In genomic region chr10:67912330-67912946, GRCh38 we compare ENCODE assay signal across 19 cellular contexts. TPM values are rescaled to one million over a fixed set of nuclear protein-coding genes. Genes with fewer than 3 reads are reported as not detected.
DNase-seq lines count a peak whose midpoint lies in the region; ATAC-seq, FAIRE-seq and TF ChIP-seq lines count a peak whose summit lies in the region.
"Had no signal": no experiment of that assay in that cellular context is flagged by ENCODE, and none has a peak within 500 bp of the region (broad histone marks: within the 10 kb centered on the region; RNA-seq: fewer than 3 reads in every experiment).

No MANE protein-coding gene starts in this region.

- H2AFZ ChIP-seq in astrocyte (ENCODE audit: low read depth, low read length), result no peak overlapping the region
- H2AFZ ChIP-seq: GM23338 had no signal

- no peak overlapping the region for H3K4me3 ChIP-seq in astrocyte (ENCODE audit: insufficient read depth, low read depth, low read length)
- H3K4me3 ChIP-seq: GM23338, transverse colon had no signal

- peaks cover 3% of the 10 kb centered on the region for H3K79me2 ChIP-seq in astrocyte (ENCODE audit: insufficient read depth, low read length)

- H3K36me3 ChIP-seq in astrocyte (ENCODE audit: insufficient read depth, low read length), result peaks cover 52% of the 10 kb centered on the region

- H3K9ac ChIP-seq in astrocyte (ENCODE audit: low read length), result no peak overlapping the region

- H3K9me3 ChIP-seq in astrocyte (ENCODE audit: insufficient read depth, low read depth, low read length), result no peaks in the 10 kb centered on the region
- H3K9me3 ChIP-seq: transverse colon had no signal

- TF ChIP-seq CTCF in astrocyte (IDR thresholded peaks at IDR 0.05; ENCODE audit: insufficient read depth, low read depth, low read length), result no peak
- TF ChIP-seq CTCF in progenitor cell of endocrine pancreas (IDR thresholded peaks at IDR 0.05; ENCODE audit: unreplicated experiment), result no peak

- no peak overlapping the region for H3K4me2 ChIP-seq in astrocyte (ENCODE audit: low read length)
- H3K4me2 ChIP-seq: GM23338 had no signal

- H3K4me1 ChIP-seq in astrocyte (ENCODE audit: insufficient read depth, low read length), result no peaks in the 10 kb centered on the region
- H3K4me1 ChIP-seq: transverse colon had no signal

- no peaks in the 10 kb centered on the region for H3K9me3 Mint-ChIP-seq in activated naive CD4-positive, alpha-beta T cell treated with anti-CD3 and anti-CD28 coated beads, Interleukin-2, amount 10 ng/mL, durations not matched to agents 7 days and 5 days
- H3K9me3 Mint-ChIP-seq in IgD-negative memory B cell (no peaks in the 10 kb centered on the region), astrocyte (ENCODE audit: unreplicated experiment) (no peaks in the 10 kb centered on the region), progenitor cell of endocrine pancreas (ENCODE audit: low read depth) (no peaks in the 10 kb centered on the region)
- H3K9me3 Mint-ChIP-seq: brain, GM23338, nephron had no signal

- DNase-seq in activated naive CD4-positive, alpha-beta T cell treated with anti-CD3 and anti-CD28 coated beads, Interleukin-2, amount 10 ng/mL, durations not matched to agents 7 days and 5 days, result no peak
- no peak for DNase-seq in activated naive CD4-positive, alpha-beta T cell treated with Interleukin-2 at 50 U/mL for 16 hours
- peak; percentile 81 for DNase-seq in astrocyte (ENCODE audit: low read depth)
- DNase-seq in progenitor cell of endocrine pancreas (ENCODE audit: low spot score, unreplicated experiment), result no peak
- DNase-seq in central memory CD4-positive, alpha-beta T cell, result no peak
- no peak for DNase-seq in DMS53 (lab: John Stamatoyannopoulos, UW)
- DNase-seq: hypothalamus; left ventricle myocardium superior; NCI-H2081; NCI-H748 treated with DMSO at 0.1 percent for 48 hours; right cardiac atrium; stimulated activated CD4-positive, alpha-beta T cell treated with anti-CD3 and anti-CD28 coated beads, Interleukin-2, amount 100 ng/mL, for 48 hours; stimulated activated CD8-positive, alpha-beta memory T cell treated with anti-CD3 and anti-CD28 coated beads, Interleukin-4, amount 100 ng/mL, for 48 hours; transverse colon had no signal

- H3K27me3 ChIP-seq in astrocyte (ENCODE audit: insufficient read depth, low read length), result no peaks in the 10 kb centered on the region
- H3K27me3 ChIP-seq: transverse colon had no signal

- peak overlapping the region; percentile 13 for H3K27ac Mint-ChIP-seq in activated naive CD4-positive, alpha-beta T cell treated with anti-CD3 and anti-CD28 coated beads, Interleukin-2, amount 10 ng/mL, durations not matched to agents 7 days and 5 days
- H3K27ac Mint-ChIP-seq in IgD-negative memory B cell (peak overlapping the region; percentile 3 to 80 (median 38)), astrocyte (ENCODE audit: unreplicated experiment) (no peak overlapping the region), progenitor cell of endocrine pancreas (peak overlapping the region; percentile 56)
- H3K27ac Mint-ChIP-seq: GM23338, nephron had no signal

- CTCF ChIA-PET in activated naive CD4-positive, alpha-beta T cell treated with anti-CD3 and anti-CD28 coated beads, Interleukin-2, amount 10 ng/mL, durations not matched to agents 7 days and 5 days (lab: Charles Lee), result no interaction called here

- ATAC-seq in GM18873 (IDR thresholded peaks at IDR 0.05; ENCODE audit: low FRiP score, unreplicated experiment), result no peak
- ATAC-seq: GM23338, left ventricle myocardium superior, right cardiac atrium had no signal

- H3K4me3 Mint-ChIP-seq in activated naive CD4-positive, alpha-beta T cell treated with anti-CD3 and anti-CD28 coated beads, Interleukin-2, amount 10 ng/mL, durations not matched to agents 7 days and 5 days, result no peak overlapping the region
- no peak overlapping the region for H3K4me3 Mint-ChIP-seq in IgD-negative memory B cell
- no peak overlapping the region for H3K4me3 Mint-ChIP-seq in astrocyte (ENCODE audit: unreplicated experiment)
- no peak overlapping the region for H3K4me3 Mint-ChIP-seq in progenitor cell of endocrine pancreas (ENCODE audit: low read depth)
- H3K4me3 Mint-ChIP-seq: brain, GM23338, nephron had no signal

- no peak for FAIRE-seq in astrocyte (lab: Jason Lieb, UNC)

- H4K20me1 ChIP-seq in astrocyte (ENCODE audit: insufficient read depth, low read length), result peaks cover 19% of the 10 kb centered on the region

- H3K27ac ChIP-seq in astrocyte (ENCODE audit: low read depth, low read length), result no peak overlapping the region
- H3K27ac ChIP-seq: transverse colon had no signal

- no peaks in the 10 kb centered on the region for H3K4me1 Mint-ChIP-seq in activated naive CD4-positive, alpha-beta T cell treated with anti-CD3 and anti-CD28 coated beads, Interleukin-2, amount 10 ng/mL, durations not matched to agents 7 days and 5 days
- H3K4me1 Mint-ChIP-seq in IgD-negative memory B cell (peaks cover 6 to 18% (median 10%) of the 10 kb centered on the region in 3 donors), astrocyte (ENCODE audit: low read depth, unreplicated experiment) (peaks cover 12% of the 10 kb centered on the region), progenitor cell of endocrine pancreas (ENCODE audit: low read depth) (no peaks in the 10 kb centered on the region)
- H3K4me1 Mint-ChIP-seq: nephron had no signal

- H3K27me3 Mint-ChIP-seq in activated naive CD4-positive, alpha-beta T cell treated with anti-CD3 and anti-CD28 coated beads, Interleukin-2, amount 10 ng/mL, durations not matched to agents 7 days and 5 days, result no peaks in the 10 kb centered on the region
- H3K27me3 Mint-ChIP-seq in IgD-negative memory B cell (no peaks in the 10 kb centered on the region), astrocyte (ENCODE audit: low read depth, unreplicated experiment) (no peaks in the 10 kb centered on the region), progenitor cell of endocrine pancreas (no peaks in the 10 kb centered on the region)
- H3K27me3 Mint-ChIP-seq: brain had no signal

- H3K36me3 Mint-ChIP-seq in activated naive CD4-positive, alpha-beta T cell treated with anti-CD3 and anti-CD28 coated beads, Interleukin-2, amount 10 ng/mL, durations not matched to agents 7 days and 5 days, result peaks cover 61% of the 10 kb centered on the region
- H3K36me3 Mint-ChIP-seq in IgD-negative memory B cell (peaks cover 9% of the 10 kb centered on the region), astrocyte (ENCODE audit: low read depth, unreplicated experiment) (peaks cover 6% of the 10 kb centered on the region), progenitor cell of endocrine pancreas (ENCODE audit: insufficient read depth) (peaks cover 37% of the 10 kb centered on the region)

RNA-seq across cellular contexts. Expression of gene SIRT1, which starts 28.0 kb away (rescaled TPM):
- 21.6 TPM for polyA plus RNA-seq in IgD-negative memory B cell
- 11.8 and 13.3 TPM in 2 replicates for total RNA-seq in astrocyte
- 35.0 and 36.2 TPM in 2 replicates for total RNA-seq in progenitor cell of endocrine pancreas
